Comparison of ENCODE assay signal across 8 cellular contexts in genomic region chr13:94620286-94620896, GRCh38. TPM values are rescaled to one million over a fixed set of nuclear protein-coding genes. Genes with fewer than 3 reads are reported as not detected.
DNase-seq lines count a peak whose midpoint lies in the region; ATAC-seq and TF ChIP-seq lines count a peak whose summit lies in the region.

No MANE protein-coding gene starts in this region.

- H3K27ac ChIP-seq in HL-60 (replicated peaks) (no peak overlapping the region), esophagus muscularis mucosa (replicated peaks in 1 of 4) (no peak overlapping the region), smooth muscle cell (ENCODE audit: low read depth) (no peak overlapping the region)

- H3K36me3 ChIP-seq in esophagus muscularis mucosa (peaks cover 10 to 42% (median 30%) of the 10 kb centered on the region in 4 donors), smooth muscle cell (ENCODE audit: low read depth) (peaks cover 20% of the 10 kb centered on the region)

- no peak for TF ChIP-seq POLR2A in esophagus muscularis mucosa (IDR thresholded peaks at IDR 0.05; ENCODE audit: low read depth)

- TF ChIP-seq EP300 in esophagus muscularis mucosa (IDR thresholded peaks at IDR 0.05): no peak

- H2AFZ ChIP-seq in smooth muscle cell (ENCODE audit: low read depth): no peak overlapping the region

- 91% methylated on average over 2 of the region's 2 CpGs for WGBS in esophagus muscularis mucosa
- WGBS in smooth muscle cell (ENCODE audit: low lambda C conversion rate): 85% methylated on average over 2 of the region's 2 CpGs

- no peaks in the 10 kb centered on the region for H3K27me3 ChIP-seq in HL-60 (ENCODE audit: insufficient read depth, poor library complexity, severe bottlenecking)
- no peaks in the 10 kb centered on the region for H3K27me3 ChIP-seq in esophagus muscularis mucosa
- no peaks in the 10 kb centered on the region for H3K27me3 ChIP-seq in smooth muscle cell (ENCODE audit: low read depth)

- TF ChIP-seq CTCF in HL-60 (IDR thresholded peaks at IDR 0.05; ENCODE audit: insufficient read depth, low read length): peak; percentile 47
- peak; percentile 25 to 50 (median 35) for TF ChIP-seq CTCF in esophagus muscularis mucosa (IDR thresholded peaks at IDR 0.05)
- TF ChIP-seq CTCF in smooth muscle cell (IDR thresholded peaks at IDR 0.05; ENCODE audit: borderline replicate concordance, insufficient read depth, poor library complexity, severe bottlenecking): peak; percentile 55

- H3K9ac ChIP-seq in smooth muscle cell (ENCODE audit: low read depth): no peak overlapping the region

- H3K4me3 ChIP-seq in HL-60 (replicated peaks; ENCODE audit: insufficient read depth, low read length): no peak overlapping the region
- H3K4me3 ChIP-seq in esophagus muscularis mucosa: no peak overlapping the region
- no peak overlapping the region for H3K4me3 ChIP-seq in smooth muscle cell

- H3F3A ChIP-seq in smooth muscle cell (ENCODE audit: low read depth): no peaks in the 10 kb centered on the region

- DNase-seq in activated CD4-positive, alpha-beta T cell treated with anti-CD3 and anti-CD28 coated beads for 48 hours: peak; percentile 56
- DNase-seq in activated CD4-positive, alpha-beta T cell treated with anti-CD3 and anti-CD28 coated beads, Interleukin-2, amount 50 U/mL, for 4 hours: no peak
- no peak for DNase-seq in HL-60 (ENCODE audit: low read depth in 1 of 2, low spot score in 1 of 2)
- DNase-seq in SHP77 (lab: John Stamatoyannopoulos, UW): peak; percentile 73 to 88
- no peak for DNase-seq in esophagus muscularis mucosa (ENCODE audit: extremely low spot score)
- DNase-seq in smooth muscle cell (lab: John Stamatoyannopoulos, UW; ENCODE audit: unreplicated experiment): no peak
- no peak for DNase-seq in NOMO-1 treated with dmso at 0.1 percent for 144 hours (lab: John Stamatoyannopoulos, UW; ENCODE audit: unreplicated experiment)

- H3K4me1 ChIP-seq in esophagus muscularis mucosa: no peaks in the 10 kb centered on the region
- H3K4me1 ChIP-seq in smooth muscle cell (ENCODE audit: low read depth): no peaks in the 10 kb centered on the region

- H3K9me3 ChIP-seq in esophagus muscularis mucosa (no peaks in the 10 kb centered on the region), smooth muscle cell (replicated peaks; ENCODE audit: low read depth) (no peaks in the 10 kb centered on the region)

- H3K4me2 ChIP-seq in smooth muscle cell: no peak overlapping the region

- intact Hi-C loops in esophagus muscularis mucosa (cut with DNase I): no loop called here

- ATAC-seq in GM21423 (IDR thresholded peaks at IDR 0.05; ENCODE audit: unreplicated experiment): peak; percentile 79

- peaks cover 5% of the 10 kb centered on the region for H3K79me2 ChIP-seq in smooth muscle cell (ENCODE audit: low read depth)

- H4K20me1 ChIP-seq in smooth muscle cell (ENCODE audit: low read depth): peaks cover 61% of the 10 kb centered on the region

RNA-seq across cellular contexts. Expression of gene GPR180, which starts 18.7 kb away (rescaled TPM):
- total RNA-seq in esophagus muscularis mucosa (1 to 10 TPM; 2.7 to 4.7 (median 4.4) TPM), smooth muscle cell (25.0 and 30.7 TPM in 2 replicates)
- 8.9 and 10.8 TPM in 2 replicates for polyA plus RNA-seq in smooth muscle cell

RNA-seq across cellular contexts. Expression of gene TGDS, which starts 24.4 kb away (rescaled TPM):
- total RNA-seq in esophagus muscularis mucosa (1 to 10 TPM; 3.7 to 7.5 (median 6.2) TPM), smooth muscle cell (16.0 and 28.7 TPM in 2 replicates)
- 9.5 and 17.1 TPM in 2 replicates for polyA plus RNA-seq in smooth muscle cell

Comparison
In these comparisons a context has a peak if more than half of its experiments do, and no peak if none do; other contexts are left out.
1. DNase-seq: peak in activated CD4-positive, alpha-beta T cell treated with anti-CD3 and anti-CD28 coated beads for 48 hours (single experiment) and SHP77 (2 of 2); none in activated CD4-positive, alpha-beta T cell treated with anti-CD3 and anti-CD28 coated beads, Interleukin-2, amount 50 U/mL, for 4 hours (0 of 2), HL-60 (0 of 2), esophagus muscularis mucosa (single experiment), smooth muscle cell (single experiment) and NOMO-1 treated with dmso at 0.1 percent for 144 hours (single experiment).
2. Peak in every context shown above with its lines, with median percentiles within 50 percentile points of each other: CTCF ChIP-seq.